In the genomic region with DNA sequence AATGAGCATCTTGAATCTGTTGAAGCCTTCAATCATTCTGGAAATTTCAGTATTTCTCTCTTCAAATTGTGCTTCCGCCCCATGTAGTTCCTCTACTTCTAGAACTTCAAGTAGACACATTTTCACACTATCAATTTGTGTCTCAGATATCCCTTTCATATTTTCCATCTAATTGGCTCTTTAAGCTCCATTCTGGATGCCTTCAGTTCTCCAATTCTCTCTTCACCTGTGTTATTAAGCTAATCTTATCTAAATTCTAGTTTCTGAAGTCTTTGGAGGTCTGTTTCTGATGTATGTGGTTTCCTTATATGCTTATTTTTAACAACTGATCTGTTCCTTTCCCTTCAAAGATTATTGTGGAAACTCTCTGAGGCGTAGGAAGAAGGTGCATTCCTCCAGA, we compare ENCODE assay signal across 21 cellular contexts. TPM values are rescaled to one million over a fixed set of nuclear protein-coding genes. Genes with fewer than 3 reads are reported as not detected.
DNase-seq lines count a peak whose midpoint lies in the region; ATAC-seq and TF ChIP-seq lines count a peak whose summit lies in the region.
"Had no signal": no experiment of that assay in that cellular context is flagged by ENCODE, and none has a peak within 500 bp of the region (broad histone marks: within the 10 kb centered on the region; RNA-seq: fewer than 3 reads in every experiment).

No MANE protein-coding gene starts in this region.

- H3K36me3 Mint-ChIP-seq in activated naive CD4-positive, alpha-beta T cell treated with anti-CD3 and anti-CD28 coated beads, Interleukin-2, amount 50 U/mL, for 24 hours, result peaks cover 13% of the 10 kb centered on the region
- peaks cover 3% of the 10 kb centered on the region for H3K36me3 Mint-ChIP-seq in activated naive CD4-positive, alpha-beta T cell treated with anti-CD3 and anti-CD28 coated beads, Interleukin-2, amount 10 ng/mL, durations not matched to agents 7 days and 5 days
- H3K36me3 Mint-ChIP-seq in central memory CD8-positive, alpha-beta T cell (ENCODE audit: insufficient read depth), result peaks cover 7% of the 10 kb centered on the region

- no peak overlapping the region for H3K27ac ChIP-seq in effector memory CD4-positive, alpha-beta T cell (ENCODE audit: insufficient read depth, low read length, poor library complexity, severe bottlenecking)
- H3K27ac ChIP-seq: 22Rv1; BLaER1 treated with 17β-estradiol and CSF1 and Interleukin-3, amounts not matched to agents 10 nM and 100 nM had no signal

- CTCF ChIA-PET in activated naive CD4-positive, alpha-beta T cell treated with anti-CD3 and anti-CD28 coated beads, Interleukin-2, amount 10 ng/mL, durations not matched to agents 7 days and 5 days (lab: Charles Lee), result interaction anchor here (0.6 kb wide), 1 partner anchor 55 kb away, joined by 3 read pairs; no protein-coding TSS in a partner anchor

- no peak for DNase-seq in activated naive CD4-positive, alpha-beta T cell treated with anti-CD3 and anti-CD28 coated beads, Interleukin-2, amount 10 ng/mL, durations not matched to agents 7 days and 5 days
- no peak for DNase-seq in central memory CD8-positive, alpha-beta T cell (ENCODE audit: low spot score in 2 of 2)
- DNase-seq in NCI-H2227 treated with DMSO at 0.1 percent for 48 hours (lab: John Stamatoyannopoulos, UW), result no peak
- no peak for DNase-seq in effector memory CD4-positive, alpha-beta T cell
- DNase-seq in mucosa of gallbladder (ENCODE audit: low spot score), result no peak
- DNase-seq: ACHN; AML-193; BE2C; Calu3; CD4-positive, alpha-beta T cell; CD8-positive, alpha-beta memory T cell; DMS53; DMS79 treated with DMSO at 0.1 percent for 48 hours; GF-D8; H7 had no signal

- H3K27me3 ChIP-seq in effector memory CD4-positive, alpha-beta T cell (replicated peaks; ENCODE audit: control insufficient read depth, insufficient read depth, low read length, poor library complexity, severe bottlenecking), result no peaks in the 10 kb centered on the region
- H3K27me3 ChIP-seq: BE2C; BLaER1 treated with 17β-estradiol and CSF1 and Interleukin-3, amounts not matched to agents 10 nM and 100 nM had no signal

- no peaks in the 10 kb centered on the region for H3K9me3 ChIP-seq in effector memory CD4-positive, alpha-beta T cell (ENCODE audit: control insufficient read depth, low read length)
- H3K9me3 ChIP-seq: BE2C; BLaER1 treated with 17β-estradiol and CSF1 and Interleukin-3, amounts not matched to agents 10 nM and 100 nM had no signal

- ATAC-seq in SK-N-SH treated with all-trans-retinoic acid at 6 μM for 48 hours, result no peak
- ATAC-seq in central memory CD8-positive, alpha-beta T cell (replicated peaks; ENCODE audit: extremely low read depth, poor library complexity, severe bottlenecking), result no peak
- ATAC-seq: HCT116 had no signal

- H3K4me1 Mint-ChIP-seq in activated naive CD4-positive, alpha-beta T cell treated with anti-CD3 and anti-CD28 coated beads, Interleukin-2, amount 50 U/mL, for 24 hours, result peaks cover 32% of the 10 kb centered on the region
- H3K4me1 Mint-ChIP-seq in activated naive CD4-positive, alpha-beta T cell treated with anti-CD3 and anti-CD28 coated beads, Interleukin-2, amount 10 ng/mL, durations not matched to agents 7 days and 5 days, result peaks cover 8% of the 10 kb centered on the region
- H3K4me1 Mint-ChIP-seq in central memory CD8-positive, alpha-beta T cell, result no peaks in the 10 kb centered on the region

- H3K4me3 Mint-ChIP-seq in activated naive CD4-positive, alpha-beta T cell treated with anti-CD3 and anti-CD28 coated beads, Interleukin-2, amount 50 U/mL, for 24 hours, result no peak overlapping the region
- no peak overlapping the region for H3K4me3 Mint-ChIP-seq in activated naive CD4-positive, alpha-beta T cell treated with anti-CD3 and anti-CD28 coated beads, Interleukin-2, amount 10 ng/mL, durations not matched to agents 7 days and 5 days
- no peak overlapping the region for H3K4me3 Mint-ChIP-seq in central memory CD8-positive, alpha-beta T cell
- H3K4me3 Mint-ChIP-seq: CD14-positive monocyte; CD4-positive, alpha-beta T cell; CD8-positive, alpha-beta memory T cell had no signal

- H3K27me3 Mint-ChIP-seq in activated naive CD4-positive, alpha-beta T cell treated with anti-CD3 and anti-CD28 coated beads, Interleukin-2, amount 50 U/mL, for 24 hours, result no peaks in the 10 kb centered on the region
- H3K27me3 Mint-ChIP-seq in activated naive CD4-positive, alpha-beta T cell treated with anti-CD3 and anti-CD28 coated beads, Interleukin-2, amount 10 ng/mL, durations not matched to agents 7 days and 5 days, result no peaks in the 10 kb centered on the region
- no peaks in the 10 kb centered on the region for H3K27me3 Mint-ChIP-seq in central memory CD8-positive, alpha-beta T cell
- H3K27me3 Mint-ChIP-seq: CD4-positive, alpha-beta T cell; CD8-positive, alpha-beta memory T cell had no signal

- H3K4me3 ChIP-seq in effector memory CD4-positive, alpha-beta T cell (ENCODE audit: insufficient read depth, low read depth, low read length, poor library complexity, severe bottlenecking), result no peak overlapping the region
- H3K4me3 ChIP-seq: BLaER1 treated with 17β-estradiol and CSF1 and Interleukin-3, amounts not matched to agents 10 nM and 100 nM had no signal

- H3K27ac Mint-ChIP-seq in activated naive CD4-positive, alpha-beta T cell treated with anti-CD3 and anti-CD28 coated beads, Interleukin-2, amount 50 U/mL, for 24 hours, result peak overlapping the region; percentile 30
- H3K27ac Mint-ChIP-seq in activated naive CD4-positive, alpha-beta T cell treated with anti-CD3 and anti-CD28 coated beads, Interleukin-2, amount 10 ng/mL, durations not matched to agents 7 days and 5 days, result no peak overlapping the region
- H3K27ac Mint-ChIP-seq in central memory CD8-positive, alpha-beta T cell (ENCODE audit: low read depth), result peak overlapping the region; percentile 33
- H3K27ac Mint-ChIP-seq: CD14-positive monocyte; CD4-positive, alpha-beta T cell; CD8-positive, alpha-beta memory T cell had no signal

- no peaks in the 10 kb centered on the region for H3K9me3 Mint-ChIP-seq in activated naive CD4-positive, alpha-beta T cell treated with anti-CD3 and anti-CD28 coated beads, Interleukin-2, amount 50 U/mL, for 24 hours
- no peaks in the 10 kb centered on the region for H3K9me3 Mint-ChIP-seq in activated naive CD4-positive, alpha-beta T cell treated with anti-CD3 and anti-CD28 coated beads, Interleukin-2, amount 10 ng/mL, durations not matched to agents 7 days and 5 days
- no peaks in the 10 kb centered on the region for H3K9me3 Mint-ChIP-seq in central memory CD8-positive, alpha-beta T cell
- H3K9me3 Mint-ChIP-seq: CD14-positive monocyte; CD4-positive, alpha-beta T cell; CD8-positive, alpha-beta memory T cell had no signal

- H3K36me3 ChIP-seq in effector memory CD4-positive, alpha-beta T cell (ENCODE audit: control insufficient read depth, insufficient read depth, low read length), result no peaks in the 10 kb centered on the region
- H3K36me3 ChIP-seq: BE2C had no signal

- H3K4me1 ChIP-seq in effector memory CD4-positive, alpha-beta T cell (ENCODE audit: control insufficient read depth, insufficient read depth, low read length, poor library complexity, severe bottlenecking), result no peaks in the 10 kb centered on the region
- H3K4me1 ChIP-seq: BE2C had no signal

TF ChIP-seq in SK-N-SH treated with all-trans-retinoic acid at 6 μM for 48 hours, 23 proteins besides CTCF, POLR2A, EP300 and RAD21:
- TF ChIP-seq ZFP30 (CRISPR knock-in tag; IDR thresholded peaks at IDR 0.05) (peak; percentile 93), BACH2 (CRISPR knock-in tag; IDR thresholded peaks at IDR 0.05; ENCODE audit: borderline replicate concordance) (no peak)

RNA-seq across cellular contexts. Expression of a gene that starts 36.3 kb away (rescaled TPM):
- 21.4 TPM for total RNA-seq in mucosa of gallbladder
